In the genomic region with DNA sequence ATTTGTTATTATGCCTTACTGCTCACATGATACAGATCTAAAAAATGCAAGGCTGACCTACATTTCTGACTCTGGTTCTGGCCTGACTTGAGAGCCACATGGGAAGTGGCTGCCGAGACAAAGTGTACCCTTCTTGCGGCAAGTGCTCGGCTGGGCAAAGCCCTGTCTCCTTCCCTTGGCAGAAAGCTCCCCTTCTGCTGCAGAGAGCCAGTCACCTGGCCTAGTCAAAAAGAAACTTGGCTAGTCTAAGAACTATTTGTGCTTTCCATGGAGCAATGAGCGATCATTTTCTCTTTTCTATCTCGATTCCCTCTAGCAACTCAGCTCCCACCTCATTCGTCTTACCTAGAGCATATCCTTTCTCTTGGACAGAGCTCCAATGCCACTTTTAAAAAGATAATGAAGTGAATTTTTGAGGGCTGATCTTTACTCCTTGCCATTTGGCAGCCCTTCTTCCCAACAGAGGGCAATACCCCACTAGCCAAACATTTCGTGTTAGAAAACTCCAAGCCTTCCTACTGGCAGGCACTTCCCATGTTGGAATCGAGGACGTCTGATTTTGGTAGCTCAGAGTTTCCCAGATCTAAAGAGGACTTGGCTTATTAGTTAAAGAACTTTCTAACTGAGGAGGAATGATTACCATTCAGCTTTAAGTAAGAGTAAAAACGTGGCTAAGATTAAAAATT, we compare ENCODE assay signal across 17 cellular contexts.
DNase-seq lines count a peak whose midpoint lies in the region; ATAC-seq lines count a peak whose summit lies in the region.
"Had no signal": no experiment of that assay in that cellular context is flagged by ENCODE, and none has a peak within 500 bp of the region (broad histone marks: within the 10 kb centered on the region; RNA-seq: fewer than 3 reads in every experiment).

No MANE protein-coding gene starts in this region.

- DNase-seq in G401 (ENCODE audit: low spot score): peak; percentile 87
- DNase-seq in anterior cingulate cortex (lab: John Stamatoyannopoulos, UW): peak in 45 of 58 donors; percentile 8 to 85 (median 49)
- no peak for DNase-seq in left ventricle myocardium superior
- DNase-seq in sciatic nerve (ENCODE audit: low spot score): no peak
- no peak for DNase-seq in NCI-H2107 (lab: John Stamatoyannopoulos, UW)
- no peak for DNase-seq in NCI-H526 treated with DMSO at 0.1 percent for 48 hours (lab: John Stamatoyannopoulos, UW)
- DNase-seq in GM19238 (ENCODE audit: insufficient read length, low spot score): no peak
- no peak for DNase-seq in foreskin melanocyte
- DNase-seq: activated T-cell treated with anti-CD3 and anti-CD28 coated beads for 4 hours, adrenal gland, kidney glomerular epithelial cell, natural killer cell, NCI-H1417, NCI-H524 treated with DMSO at 0.1 percent for 48 hours, transverse colon had no signal

- ATAC-seq in left ventricle myocardium superior (peak; percentile 77), sciatic nerve (peak; percentile 50)
- ATAC-seq: activated CD4-positive, CD25-positive, alpha-beta regulatory T cell treated with anti-CD3 and anti-CD28 coated beads, Interleukin-2, amount 50 U/mL, for 24 hours; gastroesophageal sphincter; natural killer cell had no signal

- in situ Hi-C loops in G401 (cut with HindIII; ENCODE audit: low sequenced_read_pairs): no loop called here

- intact Hi-C loops in left ventricle myocardium superior (cut with micrococcal nuclease): no loop called here
- intact Hi-C loops in sciatic nerve (cut with DNase I): no loop called here

Comparison
In these comparisons a context has a peak if more than half of its experiments do, and no peak if none do; other contexts are left out.
1. DNase-seq: peak in G401 (single experiment) and anterior cingulate cortex (45 of 58); none in left ventricle myocardium superior (single experiment), sciatic nerve (single experiment), NCI-H2107 (single experiment), NCI-H526 treated with DMSO at 0.1 percent for 48 hours (single experiment), GM19238 (single experiment) and foreskin melanocyte (single experiment).